25 cellular contexts compared by ENCODE assay signal in genomic region chr17:44751806-44752205, GRCh38.
"Had no signal": no experiment of that assay in that cellular context is flagged by ENCODE, and none has a peak within 500 bp of the region (broad histone marks: within the 10 kb centered on the region; RNA-seq: fewer than 3 reads in every experiment).

No MANE protein-coding gene starts in this region.

- H3K4me1 ChIP-seq: adrenal gland, breast epithelium, Peyer's patch had no signal

- H3K36me3 ChIP-seq: adrenal gland, breast epithelium, Peyer's patch had no signal

- H3K4me3 Mint-ChIP-seq: activated CD8-positive, alpha-beta T cell treated with anti-CD3 and anti-CD28 coated beads, Interleukin-2, amount 10 ng/mL, durations not matched to agents 7 days and 5 days; activated naive CD8-positive, alpha-beta T cell treated with anti-CD3 and anti-CD28 coated beads, Interleukin-2, amount 10 ng/mL, durations not matched to agents 7 days and 5 days; T-helper 1 cell treated with Interleukin-12 subunit alpha and Interleukin-12 subunit beta and Interleukin-4 antibody, amounts not matched to agents 30 μg/mL and 1 μg/mL, for 36 hours had no signal

- H3K9me3 Mint-ChIP-seq: activated naive CD8-positive, alpha-beta T cell treated with anti-CD3 and anti-CD28 coated beads, Interleukin-2, amount 10 ng/mL, durations not matched to agents 7 days and 5 days; T-helper 1 cell treated with Interleukin-12 subunit alpha and Interleukin-12 subunit beta and Interleukin-4 antibody, amounts not matched to agents 30 μg/mL and 1 μg/mL, for 36 hours had no signal

- H3K4me3 ChIP-seq: adrenal gland, breast epithelium, Peyer's patch had no signal

- H3K9me3 ChIP-seq: adrenal gland, breast epithelium, Peyer's patch had no signal

- H3K27ac ChIP-seq: adrenal gland, breast epithelium, Peyer's patch, RWPE1 had no signal

- H3K27me3 ChIP-seq: breast epithelium, Peyer's patch had no signal

- H3K27ac Mint-ChIP-seq: activated naive CD8-positive, alpha-beta T cell treated with anti-CD3 and anti-CD28 coated beads, Interleukin-2, amount 10 ng/mL, durations not matched to agents 7 days and 5 days; T-helper 1 cell treated with Interleukin-12 subunit alpha and Interleukin-12 subunit beta and Interleukin-4 antibody, amounts not matched to agents 30 μg/mL and 1 μg/mL, for 36 hours had no signal

- ATAC-seq: activated CD8-positive, alpha-beta T cell treated with anti-CD3 and anti-CD28 coated beads, Interleukin-2, amount 10 ng/mL, durations not matched to agents 7 days and 5 days had no signal

- DNase-seq: activated CD4-positive, alpha-beta T cell treated with anti-CD3 and anti-CD28 coated beads for 48 hours; activated CD4-positive, alpha-beta T cell treated with anti-CD3 and anti-CD28 coated beads, Interleukin-2, amount 50 U/mL, for 4 hours; activated CD4-positive, CD25-positive, alpha-beta regulatory T cell treated with anti-CD3 and anti-CD28 coated beads, Interleukin-2, amount 50 U/mL, for 72 hours; activated CD8-positive, alpha-beta memory T cell treated with anti-CD3 and anti-CD28 coated beads, Interleukin-2, amount 50 U/mL, for 48 hours; activated CD8-positive, alpha-beta T cell treated with anti-CD3 and anti-CD28 coated beads, Interleukin-2, amount 10 ng/mL, durations not matched to agents 7 days and 5 days; activated naive CD4-positive, alpha-beta T cell treated with anti-CD3 and anti-CD28 coated beads, Interleukin-2, amount 50 U/mL, for 16 hours; activated naive CD8-positive, alpha-beta T cell treated with anti-CD3 and anti-CD28 coated beads, Interleukin-2, amount 10 ng/mL, durations not matched to agents 7 days and 5 days; activated T-cell treated with anti-CD3 and anti-CD28 coated beads, Interleukin-2, amount 50 U/mL, for 1 hour; adrenal gland; anterior cingulate cortex; caudate nucleus; Kasumi-1; NCI-H1048; NCI-H146; NCI-H187 treated with DMSO at 0.1 percent for 48 hours; NCI-H2081 treated with DMSO at 0.1 percent for 48 hours; NCI-H226; NCI-H526; NCI-H82; NK-92 treated with Interleukin-12 subunit alpha and Interleukin-12 subunit beta, amount 100 ng/mL, for 24 hours; Peyer's patch; SHP77 had no signal
